ENCODE assay signal across 10 cellular contexts in the genomic region with DNA sequence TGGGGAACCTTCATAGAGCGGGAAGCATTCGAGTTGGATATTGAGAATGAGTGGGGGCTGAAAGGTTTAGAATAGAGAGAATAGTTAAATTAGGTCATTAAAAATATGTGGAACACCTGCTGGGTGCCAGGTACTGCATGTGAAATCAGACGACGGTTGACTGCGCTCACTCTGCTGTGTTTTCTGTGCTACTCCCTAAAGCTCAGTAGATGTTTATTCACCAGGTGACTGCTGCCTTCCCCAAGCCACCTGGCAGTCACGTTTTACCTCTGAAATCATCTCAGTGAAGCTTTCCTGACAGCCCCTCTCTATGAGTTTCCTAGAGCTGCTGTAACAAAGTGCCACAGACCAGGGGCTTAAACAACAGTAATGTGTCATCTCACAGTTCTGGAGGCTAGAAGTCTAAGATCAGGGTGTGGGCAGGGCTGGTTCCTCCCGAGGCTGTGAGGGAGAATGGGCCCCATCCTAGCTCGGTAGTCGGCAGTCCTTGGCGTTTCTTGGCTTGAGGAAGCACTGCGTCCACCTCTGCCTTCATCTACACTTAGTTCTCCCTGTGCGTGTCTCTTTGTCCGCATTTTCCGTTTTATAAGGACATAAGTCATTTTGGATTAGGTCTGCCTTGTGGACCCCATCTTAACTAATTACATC. TPM values are rescaled to one million over a fixed set of nuclear protein-coding genes. Genes with fewer than 3 reads are reported as not detected.
DNase-seq lines count a peak whose midpoint lies in the region; ATAC-seq and TF ChIP-seq lines count a peak whose summit lies in the region.
"Had no signal": no experiment of that assay in that cellular context is flagged by ENCODE, and none has a peak within 500 bp of the region (broad histone marks: within the 10 kb centered on the region; RNA-seq: fewer than 3 reads in every experiment).

No MANE protein-coding gene starts in this region.

- peaks cover 12% of the 10 kb centered on the region for H3K36me3 Mint-ChIP-seq in activated naive CD4-positive, alpha-beta T cell treated with anti-CD3 and anti-CD28 coated beads, Interleukin-2, amount 10 ng/mL, durations not matched to agents 7 days and 5 days
- H3K36me3 Mint-ChIP-seq in endodermal cell (ENCODE audit: low read depth) (peaks cover 7% of the 10 kb centered on the region), type B pancreatic cell (no peaks in the 10 kb centered on the region)
- H3K36me3 Mint-ChIP-seq in naive thymus-derived CD4-positive, alpha-beta T cell = peaks cover 0 to 5% (median 3%) of the 10 kb centered on the region in 5 donors
- H3K36me3 Mint-ChIP-seq in activated CD8-positive, alpha-beta T cell treated with anti-CD3 and anti-CD28 coated beads, Interleukin-2, amount 10 ng/mL, durations not matched to agents 7 days and 5 days (ENCODE audit: low read depth) = peaks cover 15% of the 10 kb centered on the region
- peaks cover 4% of the 10 kb centered on the region for H3K36me3 Mint-ChIP-seq in activated CD4-positive, alpha-beta T cell treated with anti-CD3 and anti-CD28 coated beads, Interleukin-2, amount 10 ng/mL, durations not matched to agents 24 days and 14 days (ENCODE audit: low read depth)

- no peak overlapping the region for H3K27ac ChIP-seq in endodermal cell (ENCODE audit: low read depth, low read length)
- no peak overlapping the region for H3K27ac ChIP-seq in naive thymus-derived CD4-positive, alpha-beta T cell (ENCODE audit: low read depth, low read length)
- H3K27ac ChIP-seq: SK-N-MC had no signal

- peaks cover 19% of the 10 kb centered on the region for H3K36me3 ChIP-seq in endodermal cell (ENCODE audit: control insufficient read depth, insufficient read depth, low read length)
- H3K36me3 ChIP-seq in naive thymus-derived CD4-positive, alpha-beta T cell (ENCODE audit: control insufficient read depth in 2 of 3, insufficient read depth in 3 of 3, low read length in 3 of 3) = peaks cover 0 to 3% (median 0%) of the 10 kb centered on the region in 3 experiments

- H3K27me3 Mint-ChIP-seq in activated naive CD4-positive, alpha-beta T cell treated with anti-CD3 and anti-CD28 coated beads, Interleukin-2, amount 10 ng/mL, durations not matched to agents 7 days and 5 days = no peaks in the 10 kb centered on the region
- no peaks in the 10 kb centered on the region for H3K27me3 Mint-ChIP-seq in endodermal cell (ENCODE audit: insufficient read depth)
- no peaks in the 10 kb centered on the region for H3K27me3 Mint-ChIP-seq in naive thymus-derived CD4-positive, alpha-beta T cell
- no peaks in the 10 kb centered on the region for H3K27me3 Mint-ChIP-seq in type B pancreatic cell
- H3K27me3 Mint-ChIP-seq in activated CD8-positive, alpha-beta T cell treated with anti-CD3 and anti-CD28 coated beads, Interleukin-2, amount 10 ng/mL, durations not matched to agents 7 days and 5 days (ENCODE audit: low read depth) = no peaks in the 10 kb centered on the region
- no peaks in the 10 kb centered on the region for H3K27me3 Mint-ChIP-seq in activated CD4-positive, alpha-beta T cell treated with anti-CD3 and anti-CD28 coated beads, Interleukin-2, amount 10 ng/mL, durations not matched to agents 24 days and 14 days

- CTCF ChIA-PET in activated naive CD4-positive, alpha-beta T cell treated with anti-CD3 and anti-CD28 coated beads, Interleukin-2, amount 10 ng/mL, durations not matched to agents 7 days and 5 days (lab: Charles Lee) = no interaction called here
- CTCF ChIA-PET in naive thymus-derived CD4-positive, alpha-beta T cell (lab: Charles Lee) = no interaction called here
- CTCF ChIA-PET in activated CD8-positive, alpha-beta T cell treated with anti-CD3 and anti-CD28 coated beads, Interleukin-2, amount 10 ng/mL, durations not matched to agents 7 days and 5 days (lab: Charles Lee) = interaction anchor here (1.5 kb wide), 1 partner anchor 16 kb away, joined by 3 read pairs; no protein-coding TSS in a partner anchor

- TF ChIP-seq CTCF in endodermal cell (conservative IDR thresholded peaks at IDR 0.05) (no peak), type B pancreatic cell (conservative IDR thresholded peaks at IDR 0.05) (no peak)

- H3K27ac Mint-ChIP-seq in activated naive CD4-positive, alpha-beta T cell treated with anti-CD3 and anti-CD28 coated beads, Interleukin-2, amount 10 ng/mL, durations not matched to agents 7 days and 5 days = peak overlapping the region; percentile 37
- H3K27ac Mint-ChIP-seq in endodermal cell (peak overlapping the region; percentile 94), type B pancreatic cell (peak overlapping the region; percentile 29)
- peak overlapping the region in 7 of 9 donors; percentile 6 to 77 (median 57) for H3K27ac Mint-ChIP-seq in naive thymus-derived CD4-positive, alpha-beta T cell
- H3K27ac Mint-ChIP-seq in activated CD8-positive, alpha-beta T cell treated with anti-CD3 and anti-CD28 coated beads, Interleukin-2, amount 10 ng/mL, durations not matched to agents 7 days and 5 days = no peak overlapping the region
- no peak overlapping the region for H3K27ac Mint-ChIP-seq in activated CD4-positive, alpha-beta T cell treated with anti-CD3 and anti-CD28 coated beads, Interleukin-2, amount 10 ng/mL, durations not matched to agents 24 days and 14 days

- intact Hi-C loops in naive thymus-derived CD4-positive, alpha-beta T cell (cut with micrococcal nuclease) = no loop called here
- intact Hi-C loops in activated CD4-positive, alpha-beta T cell treated with anti-CD3 and anti-CD28 coated beads, Interleukin-2, amount 10 ng/mL, durations not matched to agents 24 days and 14 days (cut with micrococcal nuclease) = no loop called here

- peak overlapping the region; percentile 76 for H3K4me3 ChIP-seq in endodermal cell (ENCODE audit: low read length)
- no peak overlapping the region for H3K4me3 ChIP-seq in naive thymus-derived CD4-positive, alpha-beta T cell (ENCODE audit: low read length)
- H3K4me3 ChIP-seq: SK-N-MC had no signal

- peaks cover 29% of the 10 kb centered on the region for H3K4me1 Mint-ChIP-seq in activated naive CD4-positive, alpha-beta T cell treated with anti-CD3 and anti-CD28 coated beads, Interleukin-2, amount 10 ng/mL, durations not matched to agents 7 days and 5 days
- H3K4me1 Mint-ChIP-seq in endodermal cell = peaks cover 71% of the 10 kb centered on the region
- H3K4me1 Mint-ChIP-seq in naive thymus-derived CD4-positive, alpha-beta T cell = peaks cover 38 to 91% (median 83%) of the 10 kb centered on the region in 7 donors
- peaks cover 63% of the 10 kb centered on the region for H3K4me1 Mint-ChIP-seq in type B pancreatic cell (ENCODE audit: unreplicated experiment)
- H3K4me1 Mint-ChIP-seq in activated CD8-positive, alpha-beta T cell treated with anti-CD3 and anti-CD28 coated beads, Interleukin-2, amount 10 ng/mL, durations not matched to agents 7 days and 5 days (ENCODE audit: low read depth) = peaks cover 34% of the 10 kb centered on the region
- peaks cover 30% of the 10 kb centered on the region for H3K4me1 Mint-ChIP-seq in activated CD4-positive, alpha-beta T cell treated with anti-CD3 and anti-CD28 coated beads, Interleukin-2, amount 10 ng/mL, durations not matched to agents 24 days and 14 days

- H3K9me3 Mint-ChIP-seq in activated naive CD4-positive, alpha-beta T cell treated with anti-CD3 and anti-CD28 coated beads, Interleukin-2, amount 10 ng/mL, durations not matched to agents 7 days and 5 days = no peaks in the 10 kb centered on the region
- H3K9me3 Mint-ChIP-seq in endodermal cell (no peaks in the 10 kb centered on the region), type B pancreatic cell (no peaks in the 10 kb centered on the region)
- H3K9me3 Mint-ChIP-seq in naive thymus-derived CD4-positive, alpha-beta T cell = no peaks in the 10 kb centered on the region
- H3K9me3 Mint-ChIP-seq in activated CD8-positive, alpha-beta T cell treated with anti-CD3 and anti-CD28 coated beads, Interleukin-2, amount 10 ng/mL, durations not matched to agents 7 days and 5 days (ENCODE audit: insufficient read depth) = no peaks in the 10 kb centered on the region
- no peaks in the 10 kb centered on the region for H3K9me3 Mint-ChIP-seq in activated CD4-positive, alpha-beta T cell treated with anti-CD3 and anti-CD28 coated beads, Interleukin-2, amount 10 ng/mL, durations not matched to agents 24 days and 14 days

- no peak for ATAC-seq in naive thymus-derived CD4-positive, alpha-beta T cell
- no peak for ATAC-seq in activated CD8-positive, alpha-beta T cell treated with anti-CD3 and anti-CD28 coated beads, Interleukin-2, amount 10 ng/mL, durations not matched to agents 7 days and 5 days

- H3K27me3 ChIP-seq in endodermal cell (ENCODE audit: control insufficient read depth, insufficient read depth, low read length, poor library complexity, severe bottlenecking) = no peaks in the 10 kb centered on the region
- H3K27me3 ChIP-seq in naive thymus-derived CD4-positive, alpha-beta T cell (ENCODE audit: control insufficient read depth in 2 of 2, insufficient read depth in 2 of 2, low read length in 2 of 2) = no peaks in the 10 kb centered on the region

- peaks cover 39% of the 10 kb centered on the region for H3K4me1 ChIP-seq in endodermal cell (ENCODE audit: control insufficient read depth, insufficient read depth, low read length)
- peaks cover 13 to 22% of the 10 kb centered on the region in 2 donors for H3K4me1 ChIP-seq in naive thymus-derived CD4-positive, alpha-beta T cell (ENCODE audit: control insufficient read depth in 2 of 2, insufficient read depth in 2 of 2, low read length in 2 of 2)

- DNase-seq in activated naive CD4-positive, alpha-beta T cell treated with anti-CD3 and anti-CD28 coated beads, Interleukin-2, amount 10 ng/mL, durations not matched to agents 7 days and 5 days = no peak
- DNase-seq in activated naive CD4-positive, alpha-beta T cell treated with anti-CD3 and anti-CD28 coated beads, Interleukin-2, amount 50 U/mL, for 16 hours = no peak
- DNase-seq in endodermal cell (no peak), type B pancreatic cell (ENCODE audit: extremely low spot score, unreplicated experiment) (no peak), medulla oblongata (ENCODE audit: extremely low spot score) (no peak)
- no peak for DNase-seq in naive thymus-derived CD4-positive, alpha-beta T cell
- DNase-seq in activated CD8-positive, alpha-beta T cell treated with anti-CD3 and anti-CD28 coated beads, Interleukin-2, amount 10 ng/mL, durations not matched to agents 7 days and 5 days = no peak
- DNase-seq in activated CD4-positive, alpha-beta T cell treated with anti-CD3 and anti-CD28 coated beads, Interleukin-2, amount 10 ng/mL, durations not matched to agents 24 days and 14 days = no peak
- DNase-seq: hippocampal formation had no signal

- no peak overlapping the region for H3K4me3 Mint-ChIP-seq in activated naive CD4-positive, alpha-beta T cell treated with anti-CD3 and anti-CD28 coated beads, Interleukin-2, amount 10 ng/mL, durations not matched to agents 7 days and 5 days
- H3K4me3 Mint-ChIP-seq in endodermal cell = peak overlapping the region; percentile 51
- peak overlapping the region in 2 of 10 donors; percentile 26 to 42 for H3K4me3 Mint-ChIP-seq in naive thymus-derived CD4-positive, alpha-beta T cell
- peak overlapping the region; percentile 18 for H3K4me3 Mint-ChIP-seq in type B pancreatic cell
- no peak overlapping the region for H3K4me3 Mint-ChIP-seq in activated CD8-positive, alpha-beta T cell treated with anti-CD3 and anti-CD28 coated beads, Interleukin-2, amount 10 ng/mL, durations not matched to agents 7 days and 5 days
- no peak overlapping the region for H3K4me3 Mint-ChIP-seq in activated CD4-positive, alpha-beta T cell treated with anti-CD3 and anti-CD28 coated beads, Interleukin-2, amount 10 ng/mL, durations not matched to agents 24 days and 14 days

- peak overlapping the region; percentile 75 for H3K9ac ChIP-seq in endodermal cell (ENCODE audit: extremely low read depth, low read length, poor library complexity, severe bottlenecking)

- WGBS in endodermal cell (ENCODE audit: insufficient coverage in 1 of 2, insufficient read length in 1 of 2), 2 experiments = 86 to 89% methylated on average over 14 of the region's 14 CpGs

- POLR2A ChIA-PET in naive thymus-derived CD4-positive, alpha-beta T cell (lab: Charles Lee) = no interaction called here
- POLR2A ChIA-PET in activated CD8-positive, alpha-beta T cell treated with anti-CD3 and anti-CD28 coated beads, Interleukin-2, amount 10 ng/mL, durations not matched to agents 7 days and 5 days (lab: Charles Lee) = no interaction called here

- no peaks in the 10 kb centered on the region for H3K9me3 ChIP-seq in endodermal cell (ENCODE audit: control insufficient read depth, low read length)
- H3K9me3 ChIP-seq in naive thymus-derived CD4-positive, alpha-beta T cell (ENCODE audit: control insufficient read depth in 2 of 3, low read length in 3 of 3) = no peaks in the 10 kb centered on the region

RNA-seq across cellular contexts. Expression of a gene that starts 25.3 kb away (rescaled TPM):
- 100 to 1,000 TPM; 231 to 257 TPM for total RNA-seq in endodermal cell
- polyA plus RNA-seq in endodermal cell (2013, experiment 1 of 2) = 244 TPM
- polyA plus RNA-seq in endodermal cell (2013, experiment 2 of 2) = 230 TPM
- 100 to 1,000 TPM; 211 to 300 (median 282) TPM for total RNA-seq in naive thymus-derived CD4-positive, alpha-beta T cell
- 100 to 1,000 TPM; 152 to 164 TPM for polyA plus RNA-seq in naive thymus-derived CD4-positive, alpha-beta T cell
- total RNA-seq in type B pancreatic cell (ENCODE audit: low replicate concordance) = 197 and 235 TPM in 2 replicates
- 100 to 1,000 TPM; 252 to 255 TPM for total RNA-seq in activated CD8-positive, alpha-beta T cell treated with anti-CD3 and anti-CD28 coated beads, Interleukin-2, amount 10 ng/mL, durations not matched to agents 7 days and 5 days
- 187 and 198 TPM in 2 replicates for total RNA-seq in activated CD4-positive, alpha-beta T cell treated with anti-CD3 and anti-CD28 coated beads, Interleukin-2, amount 10 ng/mL, durations not matched to agents 24 days and 14 days

Comparison
In these comparisons a context has a peak if more than half of its experiments do, and no peak if none do; other contexts are left out.
1. H3K27ac Mint-ChIP-seq: peak in activated naive CD4-positive, alpha-beta T cell treated with anti-CD3 and anti-CD28 coated beads, Interleukin-2, amount 10 ng/mL, durations not matched to agents 7 days and 5 days (single experiment), endodermal cell (single experiment), naive thymus-derived CD4-positive, alpha-beta T cell (7 of 9) and type B pancreatic cell (single experiment); none in activated CD8-positive, alpha-beta T cell treated with anti-CD3 and anti-CD28 coated beads, Interleukin-2, amount 10 ng/mL, durations not matched to agents 7 days and 5 days (single experiment) and activated CD4-positive, alpha-beta T cell treated with anti-CD3 and anti-CD28 coated beads, Interleukin-2, amount 10 ng/mL, durations not matched to agents 24 days and 14 days (single experiment).
2. H3K4me3 Mint-ChIP-seq: peak in endodermal cell (single experiment) and type B pancreatic cell (single experiment); none in activated naive CD4-positive, alpha-beta T cell treated with anti-CD3 and anti-CD28 coated beads, Interleukin-2, amount 10 ng/mL, durations not matched to agents 7 days and 5 days (single experiment), activated CD8-positive, alpha-beta T cell treated with anti-CD3 and anti-CD28 coated beads, Interleukin-2, amount 10 ng/mL, durations not matched to agents 7 days and 5 days (single experiment) and activated CD4-positive, alpha-beta T cell treated with anti-CD3 and anti-CD28 coated beads, Interleukin-2, amount 10 ng/mL, durations not matched to agents 24 days and 14 days (single experiment).